8 cellular contexts compared by ENCODE assay signal in the genomic region with DNA sequence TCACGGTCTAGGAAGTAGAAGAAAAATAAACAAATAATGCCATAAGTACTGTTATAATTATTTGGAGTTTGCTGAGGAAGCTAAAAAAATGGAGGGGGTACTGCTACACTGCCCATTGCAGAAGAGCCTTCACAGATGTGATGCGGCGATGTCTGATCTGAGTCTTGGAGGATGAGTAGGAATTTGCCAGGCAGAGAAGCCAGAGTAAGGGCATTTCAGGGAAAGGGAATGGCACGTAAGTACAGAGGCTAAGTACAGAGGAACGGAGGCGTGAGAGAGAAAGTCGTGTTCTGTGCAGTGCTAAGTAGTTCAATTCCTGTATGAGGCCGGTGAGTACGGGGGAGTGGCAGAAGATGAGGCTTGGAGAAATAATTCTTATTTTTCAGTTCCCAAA. TPM values are rescaled to one million over a fixed set of nuclear protein-coding genes. Genes with fewer than 3 reads are reported as not detected.
DNase-seq lines count a peak whose midpoint lies in the region; ATAC-seq and TF ChIP-seq lines count a peak whose summit lies in the region.

No MANE protein-coding gene starts in this region.

- no peak overlapping the region for H3K27ac ChIP-seq in SJCRH30

- H2AFZ ChIP-seq in neuron (ENCODE audit: low read depth, low read length): peak overlapping the region; percentile 91

- ATAC-seq in HG03159 (IDR thresholded peaks at IDR 0.05; ENCODE audit: unreplicated experiment) (no peak), HG02852 (IDR thresholded peaks at IDR 0.05; ENCODE audit: unreplicated experiment) (no peak), GM18505 (IDR thresholded peaks at IDR 0.05; ENCODE audit: unreplicated experiment) (no peak)

- peaks cover 2% of the 10 kb centered on the region; the same call in 1 of the 2 replicates for H3K36me3 ChIP-seq in SJCRH30
- no peaks in the 10 kb centered on the region for H3K36me3 ChIP-seq in neuron (ENCODE audit: insufficient read depth, low read length)

- no peaks in the 10 kb centered on the region for H3K9me3 ChIP-seq in SJCRH30 (replicated peaks)
- H3K9me3 ChIP-seq in neuron (ENCODE audit: low read length): no peaks in the 10 kb centered on the region

- TF ChIP-seq CTCF in epithelial cell of esophagus (IDR thresholded peaks at IDR 0.05; ENCODE audit: insufficient read depth, low read depth, low read length, missing control alignments): no peak

- TF ChIP-seq POLR2A in GM18505 (IDR thresholded peaks at IDR 0.05; ENCODE audit: borderline replicate concordance, extremely low read depth, insufficient read depth, insufficient read length): no peak

- peak; percentile 7 for DNase-seq in stimulated activated CD4-positive, alpha-beta T cell treated with anti-CD3 and anti-CD28 coated beads, Interleukin-4, amount 100 ng/mL, for 24 hours
- no peak for DNase-seq in stimulated activated CD4-positive, alpha-beta T cell treated with anti-CD3 and anti-CD28 coated beads, Interleukin-4, amount 100 ng/mL, for 1 hour
- peak in 1 of 2 experiments; percentile 42 for DNase-seq in SJCRH30
- DNase-seq in epithelial cell of esophagus (ENCODE audit: low read depth): peak; percentile 24

- H3K4me1 ChIP-seq in SJCRH30: peaks cover 10% of the 10 kb centered on the region; the same call in 1 of the 2 replicates
- peaks cover 10% of the 10 kb centered on the region for H3K4me1 ChIP-seq in neuron (ENCODE audit: insufficient read depth, low read length)

- H3K27me3 ChIP-seq in SJCRH30 (no peaks in the 10 kb centered on the region), neuron (ENCODE audit: insufficient read depth, low read length) (no peaks in the 10 kb centered on the region)

- peak overlapping the region; percentile 97 for H3K4me3 ChIP-seq in SJCRH30
- peak overlapping the region; percentile 67 for H3K4me3 ChIP-seq in epithelial cell of esophagus (ENCODE audit: low read length)
- peak overlapping the region; percentile 65 for H3K4me3 ChIP-seq in neuron (ENCODE audit: low read length)

RNA-seq across cellular contexts. Expression of a gene that starts 0.7 kb away (rescaled TPM):
- 91.8 and 92.9 TPM in 2 replicates for total RNA-seq in SJCRH30 (2014; rRNA removed; shearing (Covaris generic))

RNA-seq across cellular contexts. Expression of a gene that starts 50.2 kb away (rescaled TPM):
- 43.5 and 55.6 TPM in 2 replicates for total RNA-seq in SJCRH30 (2014; rRNA removed; shearing (Covaris generic))
